17 cellular contexts compared by ENCODE assay signal in genomic region chr1:228786361-228787129, GRCh38.
"Had no signal": no experiment of that assay in that cellular context is flagged by ENCODE, and none has a peak within 500 bp of the region (broad histone marks: within the 10 kb centered on the region; RNA-seq: fewer than 3 reads in every experiment).

No MANE protein-coding gene starts in this region.

- FAIRE-seq: kidney had no signal

- H3K27ac Mint-ChIP-seq: activated CD4-positive, alpha-beta T cell treated with anti-CD3 and anti-CD28 coated beads, Interleukin-2, amount 10 ng/mL, durations not matched to agents 24 days and 14 days; activated CD8-positive, alpha-beta T cell treated with anti-CD3 and anti-CD28 coated beads for 36 hours; activated naive CD8-positive, alpha-beta T cell treated with anti-CD3 and anti-CD28 coated beads for 36 hours; activated T-helper 17 cell treated with anti-CD3 and anti-CD28 coated beads, Interleukin-2, amount 50 U/mL, for 72 hours; nephron; stimulated activated naive CD8-positive, alpha-beta T cell treated with anti-CD3 and anti-CD28 coated beads, Interleukin-15, Interleukin-2, amounts not matched to agents 100 ng/mL and 50 ng/mL, for 24 hours had no signal

- H3K27ac ChIP-seq: foreskin keratinocyte, parathyroid adenoma, tibial nerve, vagina had no signal

- H3K9me3 Mint-ChIP-seq: activated CD8-positive, alpha-beta T cell treated with anti-CD3 and anti-CD28 coated beads for 36 hours; activated naive CD8-positive, alpha-beta T cell treated with anti-CD3 and anti-CD28 coated beads for 36 hours; nephron; stimulated activated naive CD8-positive, alpha-beta T cell treated with anti-CD3 and anti-CD28 coated beads, Interleukin-15, Interleukin-2, amounts not matched to agents 100 ng/mL and 50 ng/mL, for 24 hours had no signal

- H3K4me3 Mint-ChIP-seq: activated CD4-positive, alpha-beta T cell treated with anti-CD3 and anti-CD28 coated beads, Interleukin-2, amount 10 ng/mL, durations not matched to agents 24 days and 14 days; activated CD8-positive, alpha-beta T cell treated with anti-CD3 and anti-CD28 coated beads for 36 hours; activated naive CD8-positive, alpha-beta T cell treated with anti-CD3 and anti-CD28 coated beads for 36 hours; activated T-helper 17 cell treated with anti-CD3 and anti-CD28 coated beads, Interleukin-2, amount 50 U/mL, for 72 hours; nephron; stimulated activated naive CD8-positive, alpha-beta T cell treated with anti-CD3 and anti-CD28 coated beads, Interleukin-15, Interleukin-2, amounts not matched to agents 100 ng/mL and 50 ng/mL, for 24 hours had no signal

- H3K36me3 Mint-ChIP-seq: activated naive CD8-positive, alpha-beta T cell treated with anti-CD3 and anti-CD28 coated beads for 36 hours had no signal

- H3K9ac ChIP-seq: parathyroid adenoma had no signal

- H3K27me3 Mint-ChIP-seq: activated CD4-positive, alpha-beta T cell treated with anti-CD3 and anti-CD28 coated beads, Interleukin-2, amount 10 ng/mL, durations not matched to agents 24 days and 14 days; activated CD8-positive, alpha-beta T cell treated with anti-CD3 and anti-CD28 coated beads for 36 hours; activated naive CD8-positive, alpha-beta T cell treated with anti-CD3 and anti-CD28 coated beads for 36 hours; activated T-helper 17 cell treated with anti-CD3 and anti-CD28 coated beads, Interleukin-2, amount 50 U/mL, for 72 hours; stimulated activated naive CD8-positive, alpha-beta T cell treated with anti-CD3 and anti-CD28 coated beads, Interleukin-15, Interleukin-2, amounts not matched to agents 100 ng/mL and 50 ng/mL, for 24 hours had no signal

- H3K36me3 ChIP-seq: tibial nerve, vagina had no signal

- ATAC-seq: activated CD8-positive, alpha-beta T cell treated with anti-CD3 and anti-CD28 coated beads for 36 hours; activated T-helper 17 cell treated with anti-CD3 and anti-CD28 coated beads, Interleukin-2, amount 50 U/mL, for 72 hours; foreskin keratinocyte; left lobe of liver had no signal

- H3K4me3 ChIP-seq: tibial nerve, vagina had no signal

- H3K79me2 ChIP-seq: parathyroid adenoma had no signal

- H3K4me1 ChIP-seq: foreskin keratinocyte, parathyroid adenoma, vagina had no signal

- DNase-seq: activated CD4-positive, alpha-beta T cell treated with anti-CD3 and anti-CD28 coated beads, Interleukin-2, amount 10 ng/mL, durations not matched to agents 24 days and 14 days; activated CD4-positive, CD25-positive, alpha-beta regulatory T cell; activated CD8-positive, alpha-beta T cell treated with anti-CD3 and anti-CD28 coated beads for 36 hours; activated naive CD4-positive, alpha-beta T cell; activated naive CD8-positive, alpha-beta T cell treated with anti-CD3 and anti-CD28 coated beads for 36 hours; activated T-cell treated with anti-CD3 and anti-CD28 coated beads, Interleukin-2, amount 50 U/mL, for 1 hour; foreskin keratinocyte; kidney; mammary epithelial cell; midbrain had no signal

- H3K9me3 ChIP-seq: tibial nerve, vagina had no signal

- H3K27me3 ChIP-seq: tibial nerve, vagina had no signal

- H2AFZ ChIP-seq: parathyroid adenoma had no signal
